Comparison of ENCODE assay signal across 15 cellular contexts in genomic region chr5:122259995-122260394, GRCh38. TPM values are rescaled to one million over a fixed set of nuclear protein-coding genes. Genes with fewer than 3 reads are reported as not detected.
A peak's percentile ranks its signal among the peaks of the same experiment; 100 is the strongest.
DNase-seq lines count a peak whose midpoint lies in the region; FAIRE-seq and TF ChIP-seq lines count a peak whose summit lies in the region.
"Had no signal": no experiment of that assay in that cellular context is flagged by ENCODE, and none has a peak within 500 bp of the region (broad histone marks: within the 10 kb centered on the region; RNA-seq: fewer than 3 reads in every experiment).

No MANE protein-coding gene starts in this region.

- H3K36me3 ChIP-seq in MG63 (no peaks in the 10 kb centered on the region), mesenchymal stem cell (ENCODE audit: control insufficient read depth in 1 of 2, insufficient read depth in 2 of 2, low read depth in 1 of 2, low read length in 2 of 2) (no peaks in the 10 kb centered on the region)
- H3K36me3 ChIP-seq: Peyer's patch, vagina had no signal

- no peaks in the 10 kb centered on the region for H3K27me3 ChIP-seq in MG63
- H3K27me3 ChIP-seq in mesenchymal stem cell (ENCODE audit: control insufficient read depth in 1 of 2, insufficient read depth in 1 of 2, low read length in 2 of 2): no peaks in the 10 kb centered on the region
- H3K27me3 ChIP-seq: Peyer's patch, vagina had no signal

- no peak overlapping the region for H2BK5ac ChIP-seq in mesenchymal stem cell (ENCODE audit: low read depth, low read length, poor library complexity, severe bottlenecking)

- no peak overlapping the region for H4K8ac ChIP-seq in mesenchymal stem cell (ENCODE audit: low read length)

- no peak overlapping the region for H2AK5ac ChIP-seq in mesenchymal stem cell (ENCODE audit: low read length, severe bottlenecking)

- peaks cover 6% of the 10 kb centered on the region for H3K9me3 ChIP-seq in MG63
- peaks cover 31% of the 10 kb centered on the region for H3K9me3 ChIP-seq in mesenchymal stem cell (ENCODE audit: control insufficient read depth, low read length)
- H3K9me3 ChIP-seq: Peyer's patch had no signal

- no peaks in the 10 kb centered on the region for H3K79me1 ChIP-seq in mesenchymal stem cell (replicated peaks; ENCODE audit: low read length, poor library complexity, severe bottlenecking)

- no peak overlapping the region for H3K14ac ChIP-seq in mesenchymal stem cell (ENCODE audit: low read length in 2 of 2)

- peak; percentile 77 for DNase-seq in AG20443 (ENCODE audit: low spot score)
- peak; percentile 54 for DNase-seq in MG63
- DNase-seq in epithelial cell of esophagus (ENCODE audit: low read depth): peak; percentile 81
- peak; percentile 92 for DNase-seq in mesenchymal stem cell
- DNase-seq in superior temporal gyrus (ENCODE audit: extremely low spot score): no peak
- no peak for DNase-seq in activated naive CD4-positive, alpha-beta T cell (lab: John Stamatoyannopoulos, UW)
- no peak for DNase-seq in D721Med (ENCODE audit: insufficient read length, low spot score)
- no peak for DNase-seq in activated naive CD4-positive, alpha-beta T cell treated with anti-CD3 and anti-CD28 coated beads, Interleukin-2, amount 50 U/mL, for 16 hours
- DNase-seq: activated T-cell treated with anti-CD3 and anti-CD28 coated beads for 4 hours; CD4-positive, CD25-positive, alpha-beta regulatory T cell; MV-4-11; naive B cell; Peyer's patch had no signal

- H2AFZ ChIP-seq in mesenchymal stem cell (ENCODE audit: low read depth, low read length): no peak overlapping the region

- no peak overlapping the region for H3K4ac ChIP-seq in mesenchymal stem cell (ENCODE audit: low read depth in 1 of 2, low read length in 2 of 2)

- TF ChIP-seq CTCF in epithelial cell of esophagus (IDR thresholded peaks at IDR 0.05; ENCODE audit: insufficient read depth, low read depth, low read length, missing control alignments): no peak
- no peak for TF ChIP-seq CTCF in D721Med (IDR thresholded peaks at IDR 0.05; ENCODE audit: insufficient read depth, missing control alignments)

- H3K9ac ChIP-seq in mesenchymal stem cell (ENCODE audit: low read length): no peak overlapping the region

- H2BK15ac ChIP-seq in mesenchymal stem cell (ENCODE audit: low read depth, poor library complexity, severe bottlenecking): no peak overlapping the region

- no peak for FAIRE-seq in D721Med (lab: Jason Lieb, UNC)

- H4K91ac ChIP-seq in mesenchymal stem cell (ENCODE audit: low read length): no peak overlapping the region

- H3K4me1 ChIP-seq in mesenchymal stem cell (ENCODE audit: control insufficient read depth, insufficient read depth, low read depth, low read length): peaks cover 2% of the 10 kb centered on the region
- H3K4me1 ChIP-seq: Peyer's patch, vagina had no signal

- no peak overlapping the region for H3K27ac ChIP-seq in mesenchymal stem cell (ENCODE audit: low read length, poor library complexity, severe bottlenecking)
- H3K27ac ChIP-seq: Peyer's patch, skin epidermis, vagina had no signal

- WGBS in mesenchymal stem cell: 12% methylated on average over 3 of the region's 3 CpGs

- peak overlapping the region in 1 of 2 experiments; percentile 13 for H3K18ac ChIP-seq in mesenchymal stem cell (ENCODE audit: low read depth in 1 of 2, low read length in 2 of 2)

- H3K4me2 ChIP-seq in mesenchymal stem cell (ENCODE audit: low read length, poor library complexity, severe bottlenecking): no peak overlapping the region

- H3K4me3 ChIP-seq in MG63 (no peak overlapping the region), epithelial cell of esophagus (ENCODE audit: low read length) (no peak overlapping the region), mesenchymal stem cell (ENCODE audit: insufficient read depth in 1 of 2, low read depth in 1 of 2, low read length in 2 of 2) (no peak overlapping the region)
- H3K4me3 ChIP-seq: Peyer's patch, skin epidermis, vagina had no signal

- H2BK12ac ChIP-seq in mesenchymal stem cell (ENCODE audit: low read length in 2 of 2): peak overlapping the region in 1 of 2 experiments; percentile 95

- H3K23ac ChIP-seq in mesenchymal stem cell (ENCODE audit: low read length in 2 of 2): no peak overlapping the region

- H2BK120ac ChIP-seq in mesenchymal stem cell (ENCODE audit: low read depth, low read length): no peak overlapping the region

RNA-seq across cellular contexts. Expression of gene SNCAIP, which starts 52.0 kb away (rescaled TPM):
- total RNA-seq in MG63 (2014; rRNA removed; shearing (Covaris generic); ENCODE audit: low replicate concordance): not detected in 2 replicates
- 1.5 TPM for polyA plus RNA-seq in mesenchymal stem cell (2013, experiment 1 of 2)
- 1.8 TPM for polyA plus RNA-seq in mesenchymal stem cell (2013, experiment 2 of 2)
- total RNA-seq: CD4-positive, CD25-positive, alpha-beta regulatory T cell had no signal
- polyA plus RNA-seq: CD4-positive, CD25-positive, alpha-beta regulatory T cell had no signal

Comparison
In these comparisons a context has a peak if more than half of its experiments do, and no peak if none do; other contexts are left out.
1. DNase-seq: peak in AG20443 (single experiment), MG63 (single experiment), epithelial cell of esophagus (single experiment) and mesenchymal stem cell (single experiment); none in superior temporal gyrus (single experiment), activated naive CD4-positive, alpha-beta T cell (0 of 4), D721Med (single experiment) and activated naive CD4-positive, alpha-beta T cell treated with anti-CD3 and anti-CD28 coated beads, Interleukin-2, amount 50 U/mL, for 16 hours (single experiment).